Comparison of ENCODE assay signal across 13 cellular contexts in the genomic region with DNA sequence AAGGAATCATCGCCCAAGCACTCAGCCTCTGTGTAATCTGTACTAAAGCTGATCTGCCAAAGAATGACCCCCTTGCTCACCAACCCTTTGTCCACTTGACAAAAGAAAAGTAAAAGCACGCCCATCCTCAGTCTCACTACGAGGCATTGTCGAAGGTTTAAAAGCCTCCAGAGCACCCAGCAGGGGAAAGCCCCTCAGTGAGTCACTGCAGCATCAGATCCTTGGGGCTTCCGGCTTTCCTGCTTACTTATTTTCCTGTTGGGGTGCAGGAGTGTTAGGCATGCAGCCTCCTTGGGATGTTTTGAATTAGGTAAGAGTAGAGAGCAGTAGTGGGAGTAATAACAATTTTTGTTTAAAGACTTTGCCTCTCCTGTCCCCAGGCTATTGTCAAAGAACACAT.
A peak's percentile ranks its signal among the peaks of the same experiment; 100 is the strongest.
DNase-seq lines count a peak whose midpoint lies in the region; ATAC-seq and TF ChIP-seq lines count a peak whose summit lies in the region.
"Had no signal": no experiment of that assay in that cellular context is flagged by ENCODE, and none has a peak within 500 bp of the region (broad histone marks: within the 10 kb centered on the region; RNA-seq: fewer than 3 reads in every experiment).

No MANE protein-coding gene starts in this region.

- no peak overlapping the region for H3K27ac Mint-ChIP-seq in endodermal cell

- peaks cover 25% of the 10 kb centered on the region for H3K4me1 Mint-ChIP-seq in endodermal cell

- in situ Hi-C loops in IMR-90 (cut with MboI; ENCODE audit: low sequenced_read_pairs): no loop called here

- peak overlapping the region; percentile 69; the same call in 1 of the 2 replicates for H3K14ac ChIP-seq in IMR-90 (replicated peaks; ENCODE audit: low read depth, low read length)

- POLR2A ChIA-PET in IMR-90 (lab: Charles Lee; ENCODE audit: unreplicated experiment): no interaction called here

- peaks cover 18% of the 10 kb centered on the region for H3K9me1 ChIP-seq in IMR-90 (ENCODE audit: insufficient read depth, low read length)

- H4K91ac ChIP-seq in IMR-90 (ENCODE audit: insufficient read depth, low read depth, low read length): peak overlapping the region; percentile 73

- no peaks in the 10 kb centered on the region for H3K36me3 ChIP-seq in IMR-90 (ENCODE audit: control insufficient read depth, insufficient read depth, low read length)
- H3K36me3 ChIP-seq in endodermal cell (ENCODE audit: control insufficient read depth, insufficient read depth, low read length): no peaks in the 10 kb centered on the region
- H3K36me3 ChIP-seq: colonic mucosa, upper lobe of left lung had no signal

- peak overlapping the region; percentile 21; the same call in 1 of the 2 replicates for H3K23ac ChIP-seq in IMR-90 (ENCODE audit: low read depth, low read length)

- H2BK5ac ChIP-seq in IMR-90 (ENCODE audit: low read depth, low read length, poor library complexity, severe bottlenecking): peak overlapping the region; percentile 32

- no peak for TF ChIP-seq CTCF in IMR-90 (conservative IDR thresholded peaks at IDR 0.05; ENCODE audit: low read depth, low read length)
- TF ChIP-seq CTCF in endodermal cell (conservative IDR thresholded peaks at IDR 0.05): no peak

- no peak overlapping the region for H3K56ac ChIP-seq in IMR-90 (ENCODE audit: extremely low read depth, insufficient read depth, low read length)

- H3K9ac ChIP-seq in IMR-90 (ENCODE audit: low read depth, low read length) (no peak overlapping the region; the same call in 1 of the 2 replicates), endodermal cell (ENCODE audit: extremely low read depth, low read length, poor library complexity, severe bottlenecking) (no peak overlapping the region)

- H2BK20ac ChIP-seq in IMR-90 (ENCODE audit: low read depth, low read length): peak overlapping the region; percentile 88; the same call in 1 of the 2 replicates

- H2AK5ac ChIP-seq in IMR-90 (ENCODE audit: low read depth, low read length): peak overlapping the region; percentile 68; the same call in 1 of the 2 replicates

- peak; percentile 88 for DNase-seq in IMR-90
- DNase-seq in endodermal cell: peak; percentile 62
- DNase-seq in renal cortical epithelial cell (ENCODE audit: low read depth): peak; percentile 70
- DNase-seq in middle frontal gyrus (ENCODE audit: extremely low spot score, low spot score): no peak
- no peak for DNase-seq in DMS79 treated with DMSO at 0.1 percent for 48 hours (lab: John Stamatoyannopoulos, UW)
- DNase-seq in stimulated activated naive CD4-positive, alpha-beta T cell (lab: John Stamatoyannopoulos, UW): no peak
- DNase-seq in stimulated activated CD4-positive, alpha-beta T cell treated with anti-CD3 and anti-CD28 coated beads, Interleukin-15, amount 100 ng/mL, for 24 hours: no peak
- DNase-seq: colonic mucosa; SHP77; stimulated activated CD4-positive, alpha-beta T cell treated with anti-CD3 and anti-CD28 coated beads, Interleukin-2, amount 100 ng/mL, for 24 hours; upper lobe of left lung had no signal

- H3K4me3 Mint-ChIP-seq in endodermal cell: no peak overlapping the region

- H3K4me1 ChIP-seq in IMR-90 (ENCODE audit: control insufficient read depth, insufficient read depth, low read length): peaks cover 5% of the 10 kb centered on the region
- H3K4me1 ChIP-seq in endodermal cell (ENCODE audit: control insufficient read depth, insufficient read depth, low read length): no peaks in the 10 kb centered on the region
- H3K4me1 ChIP-seq: colonic mucosa, upper lobe of left lung had no signal

- WGBS in IMR-90 (ENCODE audit: extremely low coverage in 2 of 2, insufficient read length in 1 of 2), 2 experiments: no CpG with 5 or more reads among the region's 5 CpGs
- 52 to 68% methylated on average over 3 to 5 of the region's 5 CpGs for WGBS in endodermal cell (ENCODE audit: insufficient coverage in 1 of 2, insufficient read length in 1 of 2), 2 experiments

- H2AFZ ChIP-seq in IMR-90 (replicated peaks; ENCODE audit: low read length, poor library complexity): peak overlapping the region; percentile 65

- no peaks in the 10 kb centered on the region for H3K79me1 ChIP-seq in IMR-90 (ENCODE audit: low read depth in 1 of 2, low read length in 2 of 2)

- peak overlapping the region; percentile 86 for H2BK120ac ChIP-seq in IMR-90 (ENCODE audit: low read depth, low read length)

- H3K18ac ChIP-seq in IMR-90 (ENCODE audit: low read depth, low read length): peak overlapping the region; percentile 20; the same call in 1 of the 2 replicates

- H4K20me1 ChIP-seq in IMR-90 (ENCODE audit: insufficient read depth, low read length): no peaks in the 10 kb centered on the region

- H2AK9ac ChIP-seq in IMR-90 (replicated peaks; ENCODE audit: low read depth, low read length, poor library complexity): peak overlapping the region; percentile 18

- no peaks in the 10 kb centered on the region for H3K9me3 ChIP-seq in IMR-90 (ENCODE audit: control insufficient read depth, insufficient read depth, low read length)
- no peaks in the 10 kb centered on the region for H3K9me3 ChIP-seq in endodermal cell (ENCODE audit: control insufficient read depth, low read length)
- H3K9me3 ChIP-seq: colonic mucosa, upper lobe of left lung had no signal

- BruUV-seq in IMR-90 (replicated peaks; lab: Mats Ljungman, UMichigan): no TSS peak

- no peak overlapping the region for H4K5ac ChIP-seq in IMR-90 (ENCODE audit: low read depth, low read length)

- no peaks in the 10 kb centered on the region for H3K27me3 ChIP-seq in IMR-90 (ENCODE audit: control insufficient read depth, insufficient read depth, low read length)
- H3K27me3 ChIP-seq in endodermal cell (ENCODE audit: control insufficient read depth, insufficient read depth, low read length, poor library complexity, severe bottlenecking): no peaks in the 10 kb centered on the region
- H3K27me3 ChIP-seq: colonic mucosa, upper lobe of left lung had no signal

- peak overlapping the region; percentile 66; the same call in 1 of the 3 replicates for H2BK15ac ChIP-seq in IMR-90 (ENCODE audit: low read depth, low read length)

- dilution Hi-C loops in IMR-90 (cut with HindIII; ENCODE audit: low sequenced_read_pairs, unreplicated experiment): no loop called here

- peak overlapping the region; percentile 46; the same call in 1 of the 2 replicates for H3K4me2 ChIP-seq in IMR-90 (ENCODE audit: low read depth, low read length)

- H3K36me3 Mint-ChIP-seq in endodermal cell (ENCODE audit: low read depth): no peaks in the 10 kb centered on the region

- TF ChIP-seq POLR2A in IMR-90 (IDR thresholded peaks at IDR 0.05; ENCODE audit: low read depth, low read length): no peak

- intact Hi-C loops in IMR-90 (cut with micrococcal nuclease): no loop called here

- H3K27me3 Mint-ChIP-seq in endodermal cell (ENCODE audit: insufficient read depth): no peaks in the 10 kb centered on the region

- peak; percentile 52 for ATAC-seq in GM18517 (IDR thresholded peaks at IDR 0.05; ENCODE audit: unreplicated experiment)
- peak; percentile 74 for ATAC-seq in IMR-90 (ENCODE audit: low read depth)

- peak overlapping the region; percentile 50 to 76; a peak in 3 of 4 replicates for H4K8ac ChIP-seq in IMR-90 (ENCODE audit: low read depth in 2 of 2, low read length in 2 of 2)

- H3K4me3 ChIP-seq in IMR-90 (ENCODE audit: insufficient read depth, low read depth, low read length): no peak overlapping the region
- no peak overlapping the region for H3K4me3 ChIP-seq in endodermal cell (ENCODE audit: low read length)
- H3K4me3 ChIP-seq: colonic mucosa, lung, upper lobe of left lung had no signal

- H3K4ac ChIP-seq in IMR-90 (ENCODE audit: low read depth, low read length): peak overlapping the region; percentile 79

- H3K27ac ChIP-seq in IMR-90 (ENCODE audit: insufficient read depth, low read length) (no peak overlapping the region), endodermal cell (ENCODE audit: low read depth, low read length) (no peak overlapping the region)
- H3K27ac ChIP-seq: colonic mucosa, upper lobe of left lung had no signal

- CTCF ChIA-PET in IMR-90 (lab: Yijun Ruan, JAX): no interaction called here

- no peak for TF ChIP-seq RAD21 in IMR-90 (IDR thresholded peaks at IDR 0.05; ENCODE audit: low read length)

- H3K9me3 Mint-ChIP-seq in endodermal cell: no peaks in the 10 kb centered on the region

TF ChIP-seq in IMR-90, 13 proteins besides CTCF, POLR2A, EP300 and RAD21:
- TF ChIP-seq RFX5 (IDR thresholded peaks at IDR 0.05; ENCODE audit: low read depth, low read length): no peak
- TF ChIP-seq, protein P1, sequence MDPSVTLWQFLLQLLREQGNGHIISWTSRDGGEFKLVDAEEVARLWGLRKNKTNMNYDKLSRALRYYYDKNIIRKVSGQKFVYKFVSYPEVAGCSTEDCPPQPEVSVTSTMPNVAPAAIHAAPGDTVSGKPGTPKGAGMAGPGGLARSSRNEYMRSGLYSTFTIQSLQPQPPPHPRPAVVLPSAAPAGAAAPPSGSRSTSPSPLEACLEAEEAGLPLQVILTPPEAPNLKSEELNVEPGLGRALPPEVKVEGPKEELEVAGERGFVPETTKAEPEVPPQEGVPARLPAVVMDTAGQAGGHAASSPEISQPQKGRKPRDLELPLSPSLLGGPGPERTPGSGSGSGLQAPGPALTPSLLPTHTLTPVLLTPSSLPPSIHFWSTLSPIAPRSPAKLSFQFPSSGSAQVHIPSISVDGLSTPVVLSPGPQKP (IDR thresholded peaks at IDR 0.05; ENCODE audit: borderline replicate concordance, low read depth, low read length): no peak
- no peak for TF ChIP-seq CEBPB (IDR thresholded peaks at IDR 0.05; ENCODE audit: low read depth, low read length)
- TF ChIP-seq CHD1 (IDR thresholded peaks at IDR 0.05; ENCODE audit: low read depth, low read length): no peak
- TF ChIP-seq MAZ (IDR thresholded peaks at IDR 0.05; ENCODE audit: borderline replicate concordance, low read depth, low read length): no peak
- TF ChIP-seq MAFK (IDR thresholded peaks at IDR 0.05; ENCODE audit: low read depth, low read length): no peak
- peak; percentile 49 for TF ChIP-seq FOS (IDR thresholded peaks at IDR 0.05; ENCODE audit: low read depth, low read length)
- TF ChIP-seq RCOR1 (IDR thresholded peaks at IDR 0.05; ENCODE audit: insufficient replicate concordance, low read length): no peak
- TF ChIP-seq USF2 (IDR thresholded peaks at IDR 0.05; ENCODE audit: low read depth, low read length): no peak
- no peak for TF ChIP-seq SMC3 (IDR thresholded peaks at IDR 0.05; ENCODE audit: low read depth, low read length)
- no peak for TF ChIP-seq BHLHE40 (IDR thresholded peaks at IDR 0.05; ENCODE audit: low read depth, low read length)
- no peak for TF ChIP-seq NFE2L2 (IDR thresholded peaks at IDR 0.05; ENCODE audit: low read depth, low read length)
- 0 out of 2 replicates have a peak, but pooled peaks have one; percentile 13 for TF ChIP-seq MXI1 (IDR thresholded peaks at IDR 0.05; ENCODE audit: borderline replicate concordance, low read depth, low read length)

Comparison
In these comparisons a context has a peak if more than half of its experiments do, and no peak if none do; other contexts are left out.
1. DNase-seq: peak in IMR-90 (single experiment), endodermal cell (single experiment) and renal cortical epithelial cell (single experiment); none in middle frontal gyrus (single experiment), DMS79 treated with DMSO at 0.1 percent for 48 hours (single experiment), stimulated activated naive CD4-positive, alpha-beta T cell (0 of 6) and stimulated activated CD4-positive, alpha-beta T cell treated with anti-CD3 and anti-CD28 coated beads, Interleukin-15, amount 100 ng/mL, for 24 hours (single experiment).